Comparison of ENCODE assay signal across 15 cellular contexts in genomic region chr3:114743746-114744145, GRCh38.
DNase-seq lines count a peak whose midpoint lies in the region; ATAC-seq, FAIRE-seq and TF ChIP-seq lines count a peak whose summit lies in the region.
"Had no signal": no experiment of that assay in that cellular context is flagged by ENCODE, and none has a peak within 500 bp of the region (broad histone marks: within the 10 kb centered on the region; RNA-seq: fewer than 3 reads in every experiment).

No MANE protein-coding gene starts in this region.

- H3K4me1 Mint-ChIP-seq in astrocyte (ENCODE audit: low read depth, unreplicated experiment), result peaks cover 22% of the 10 kb centered on the region
- H3K4me1 Mint-ChIP-seq in stimulated activated effector memory CD8-positive, alpha-beta T cell treated with anti-CD3 and anti-CD28 coated beads, Interleukin-12 subunit alpha, Interleukin-12 subunit beta, amount 100 ng/mL, for 72 hours, result peaks cover 19% of the 10 kb centered on the region

- H3K9ac ChIP-seq in HCT116 (ENCODE audit: low read length) (peak overlapping the region; percentile 64; the same call in 1 of the 2 replicates), astrocyte (ENCODE audit: low read length) (no peak overlapping the region)

- H3K27me3 ChIP-seq in HCT116 (ENCODE audit: insufficient read depth, low read length), result no peaks in the 10 kb centered on the region
- H3K27me3 ChIP-seq in astrocyte (ENCODE audit: insufficient read depth, low read length), result no peaks in the 10 kb centered on the region
- no peaks in the 10 kb centered on the region for H3K27me3 ChIP-seq in hepatocyte

- H3K36me3 Mint-ChIP-seq in astrocyte (ENCODE audit: low read depth, unreplicated experiment), result no peaks in the 10 kb centered on the region
- no peaks in the 10 kb centered on the region for H3K36me3 Mint-ChIP-seq in stimulated activated effector memory CD8-positive, alpha-beta T cell treated with anti-CD3 and anti-CD28 coated beads, Interleukin-12 subunit alpha, Interleukin-12 subunit beta, amount 100 ng/mL, for 72 hours

- POLR2A ChIA-PET in HCT116 (lab: Charles Lee), result no interaction called here

- peak overlapping the region in 1 of 2 experiments; percentile 57; a peak in 1 of 4 replicates for H3K4me3 ChIP-seq in HCT116 (replicated peaks in 1 of 2; ENCODE audit: low read depth in 1 of 2, low read length in 2 of 2)
- no peak overlapping the region for H3K4me3 ChIP-seq in astrocyte (ENCODE audit: insufficient read depth, low read depth, low read length)
- no peak overlapping the region for H3K4me3 ChIP-seq in hepatocyte

- H3K4me3 Mint-ChIP-seq in astrocyte (ENCODE audit: unreplicated experiment), result peak overlapping the region; percentile 75
- no peak overlapping the region for H3K4me3 Mint-ChIP-seq in stimulated activated effector memory CD8-positive, alpha-beta T cell treated with anti-CD3 and anti-CD28 coated beads, Interleukin-12 subunit alpha, Interleukin-12 subunit beta, amount 100 ng/mL, for 72 hours
- H3K4me3 Mint-ChIP-seq: CD14-positive monocyte; CD8-positive, alpha-beta memory T cell had no signal

- peak overlapping the region; percentile 97; the same call in 1 of the 2 replicates for H3K27ac ChIP-seq in HCT116 (ENCODE audit: low read depth, low read length)
- no peak overlapping the region for H3K27ac ChIP-seq in astrocyte (ENCODE audit: low read depth, low read length)
- no peak overlapping the region for H3K27ac ChIP-seq in hepatocyte

- CTCF ChIA-PET in HCT116 (lab: Charles Lee), result no interaction called here

- no peak overlapping the region for H2AFZ ChIP-seq in HCT116 (ENCODE audit: low read depth, low read length, poor library complexity, severe bottlenecking)
- H2AFZ ChIP-seq in astrocyte (ENCODE audit: low read depth, low read length), result no peak overlapping the region
- H2AFZ ChIP-seq in hepatocyte, result no peak overlapping the region

- ATAC-seq in HCT116 (no peak), GM18502 (IDR thresholded peaks at IDR 0.05; ENCODE audit: poor library complexity, unreplicated experiment) (no peak)
- ATAC-seq in stimulated activated effector memory CD8-positive, alpha-beta T cell treated with anti-CD3 and anti-CD28 coated beads, Interleukin-12 subunit alpha, Interleukin-12 subunit beta, amount 100 ng/mL, for 72 hours, result peak; percentile 60

- intact Hi-C loops in HCT116 (cut with micrococcal nuclease), result no loop called here

- no TSS peak for BruUV-seq in HCT116 (replicated peaks; lab: Mats Ljungman, UMichigan)

- no peak for TF ChIP-seq CTCF in HCT116 (IDR thresholded peaks at IDR 0.05 in 2 of 3, conservative IDR thresholded peaks at IDR 0.05 in 1 of 3; ENCODE audit: borderline replicate concordance in 1 of 3, insufficient read depth in 1 of 3, low read depth in 2 of 3, low read length in 2 of 3)
- TF ChIP-seq CTCF in astrocyte (IDR thresholded peaks at IDR 0.05; ENCODE audit: insufficient read depth, low read depth, low read length), result no peak
- no peak for TF ChIP-seq CTCF in hepatocyte (IDR thresholded peaks at IDR 0.05; ENCODE audit: poor library complexity)

- no peak overlapping the region for H3K27ac Mint-ChIP-seq in astrocyte (ENCODE audit: unreplicated experiment)
- no peak overlapping the region for H3K27ac Mint-ChIP-seq in stimulated activated effector memory CD8-positive, alpha-beta T cell treated with anti-CD3 and anti-CD28 coated beads, Interleukin-12 subunit alpha, Interleukin-12 subunit beta, amount 100 ng/mL, for 72 hours
- H3K27ac Mint-ChIP-seq: CD14-positive monocyte had no signal

- DNase-seq in HCT116 (ENCODE audit: low read depth, low spot score) (no peak), astrocyte (ENCODE audit: low read depth) (no peak), hepatocyte (ENCODE audit: low spot score) (no peak), NCI-H1105 treated with DMSO at 0.1 percent for 48 hours (lab: John Stamatoyannopoulos, UW) (no peak)
- no peak for DNase-seq in stimulated activated effector memory CD8-positive, alpha-beta T cell treated with anti-CD3 and anti-CD28 coated beads, Interleukin-12 subunit alpha, Interleukin-12 subunit beta, amount 100 ng/mL, for 72 hours (ENCODE audit: low spot score in 2 of 2)
- no peak for DNase-seq in activated T-cell treated with anti-CD3 and anti-CD28 coated beads, Interleukin-2, amount 50 U/mL, for 1 hour
- DNase-seq: CD8-positive, alpha-beta memory T cell; DMS53; GF-D8; HCEC 1CT; IMR-90 had no signal

- H3K36me3 ChIP-seq in HCT116 (ENCODE audit: control insufficient read depth in 1 of 2, insufficient read depth in 2 of 2, low read length in 2 of 2) (peaks cover 0 to 38% of the 10 kb centered on the region in 2 experiments; a peak in 2 of 4 replicates), astrocyte (ENCODE audit: insufficient read depth, low read length) (no peaks in the 10 kb centered on the region), hepatocyte (replicated peaks; ENCODE audit: insufficient read depth, low read depth) (no peaks in the 10 kb centered on the region)

- TF ChIP-seq POLR2A in HCT116 (IDR thresholded peaks at IDR 0.05; ENCODE audit: borderline replicate concordance, extremely low read depth, insufficient read depth, insufficient read length), result no peak

- H3K4me1 ChIP-seq in HCT116 (ENCODE audit: control insufficient read depth in 1 of 2, insufficient read depth in 2 of 2, low read length in 2 of 2), result peaks cover 63 to 83% of the 10 kb centered on the region in 2 experiments
- peaks cover 4% of the 10 kb centered on the region for H3K4me1 ChIP-seq in astrocyte (ENCODE audit: insufficient read depth, low read length)
- H3K4me1 ChIP-seq in hepatocyte (ENCODE audit: insufficient read depth), result no peaks in the 10 kb centered on the region

- no peak for TF ChIP-seq RAD21 in HCT116 (IDR thresholded peaks at IDR 0.05; ENCODE audit: low read depth)

- H4K20me1 ChIP-seq in HCT116 (ENCODE audit: insufficient read depth), result no peaks in the 10 kb centered on the region
- no peaks in the 10 kb centered on the region for H4K20me1 ChIP-seq in astrocyte (ENCODE audit: insufficient read depth, low read length)
- H4K20me1 ChIP-seq in hepatocyte (ENCODE audit: insufficient read depth, poor library complexity, severe bottlenecking), result no peaks in the 10 kb centered on the region

- H3K9me3 ChIP-seq in HCT116 (ENCODE audit: control insufficient read depth in 1 of 2, insufficient read depth in 1 of 2, low read depth in 1 of 2, low read length in 2 of 2) (no peaks in the 10 kb centered on the region), astrocyte (ENCODE audit: insufficient read depth, low read depth, low read length) (no peaks in the 10 kb centered on the region), hepatocyte (ENCODE audit: low read depth) (no peaks in the 10 kb centered on the region)

- no peaks in the 10 kb centered on the region for H3K27me3 Mint-ChIP-seq in astrocyte (ENCODE audit: low read depth, unreplicated experiment)
- H3K27me3 Mint-ChIP-seq: CD8-positive, alpha-beta memory T cell had no signal

- H3K79me2 ChIP-seq in HCT116 (ENCODE audit: insufficient read depth, low read length), result peaks cover 68% of the 10 kb centered on the region
- H3K79me2 ChIP-seq in astrocyte (ENCODE audit: insufficient read depth, low read length), result no peaks in the 10 kb centered on the region
- H3K79me2 ChIP-seq in hepatocyte, result peaks cover 5% of the 10 kb centered on the region

- FAIRE-seq in astrocyte (lab: Jason Lieb, UNC), result no peak
- FAIRE-seq: A204.1, GM18507 had no signal

- RAD21 ChIA-PET in HCT116 (lab: Charles Lee; ENCODE audit: low non-redundant PET in 1 of 2, low total read pairs in 2 of 2, uncharacterized antibody in 2 of 2, unreplicated experiment in 2 of 2), result no interaction called here

- H3K9me2 ChIP-seq in HCT116 (ENCODE audit: insufficient read depth), result no peaks in the 10 kb centered on the region
- no peaks in the 10 kb centered on the region for H3K9me2 ChIP-seq in hepatocyte (replicated peaks; ENCODE audit: insufficient read depth)

- no peaks in the 10 kb centered on the region for H3K9me3 Mint-ChIP-seq in astrocyte (ENCODE audit: unreplicated experiment)
- no peaks in the 10 kb centered on the region for H3K9me3 Mint-ChIP-seq in stimulated activated effector memory CD8-positive, alpha-beta T cell treated with anti-CD3 and anti-CD28 coated beads, Interleukin-12 subunit alpha, Interleukin-12 subunit beta, amount 100 ng/mL, for 72 hours
- H3K9me3 Mint-ChIP-seq: CD14-positive monocyte; CD8-positive, alpha-beta memory T cell had no signal

- peak overlapping the region; percentile 76 for H3K4me2 ChIP-seq in HCT116 (ENCODE audit: low read length)
- no peak overlapping the region for H3K4me2 ChIP-seq in astrocyte (ENCODE audit: low read length)
- H3K4me2 ChIP-seq in hepatocyte, result peak overlapping the region; percentile 65

- WGBS in hepatocyte (ENCODE audit: low lambda C conversion rate, missing lambda C conversion rate), result 71% methylated on average over 2 of the region's 2 CpGs

TF ChIP-seq in HCT116, 20 proteins besides CTCF, POLR2A, EP300 and RAD21 (continues in another document):
- TF ChIP-seq POLR2AphosphoS5 (IDR thresholded peaks at IDR 0.05; ENCODE audit: low read depth, low read length) (no peak), EZH2 (IDR thresholded peaks at IDR 0.05) (no peak), ZNF274 (IDR thresholded peaks at IDR 0.05; ENCODE audit: low read depth, low read length) (no peak), EGR1 (IDR thresholded peaks at IDR 0.05; ENCODE audit: low read depth) (no peak), CEBPB (IDR thresholded peaks at IDR 0.05; ENCODE audit: low read depth) (no peak), CBX3 (IDR thresholded peaks at IDR 0.05; ENCODE audit: low read depth) (no peak), ZBTB33 (IDR thresholded peaks at IDR 0.05; ENCODE audit: extremely low read depth, insufficient replicate concordance, low read length) (no peak), YY1 (IDR thresholded peaks at IDR 0.05; ENCODE audit: extremely low read depth, insufficient replicate concordance, low read depth, low read length) (no peak), SP1 (IDR thresholded peaks at IDR 0.05; ENCODE audit: low read depth) (no peak), FOSL1 (IDR thresholded peaks at IDR 0.05; ENCODE audit: low read depth) (no peak)
